15 cellular contexts compared by ENCODE assay signal in the genomic region with DNA sequence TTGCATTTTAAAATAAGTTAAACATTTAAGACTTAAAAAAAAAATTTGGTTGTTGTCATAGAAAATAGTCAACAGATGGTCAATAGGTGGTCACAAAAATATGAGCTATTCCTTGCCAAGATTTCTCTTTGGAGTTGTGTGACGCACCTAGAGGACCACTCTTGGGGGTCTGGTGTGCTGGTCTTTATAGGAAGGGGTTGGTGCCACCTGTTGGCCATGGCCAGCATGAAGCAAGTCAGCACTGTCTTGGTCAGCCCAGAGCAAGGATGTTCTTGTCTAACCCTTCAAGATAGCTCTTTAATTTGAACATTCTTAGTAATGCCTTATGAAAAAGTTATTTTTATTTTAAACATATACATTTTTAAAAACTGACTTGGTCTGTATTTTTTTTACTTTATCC.
A peak's percentile ranks its signal among the peaks of the same experiment; 100 is the strongest.
DNase-seq lines count a peak whose midpoint lies in the region; ATAC-seq and TF ChIP-seq lines count a peak whose summit lies in the region.
"Had no signal": no experiment of that assay in that cellular context is flagged by ENCODE, and none has a peak within 500 bp of the region (broad histone marks: within the 10 kb centered on the region; RNA-seq: fewer than 3 reads in every experiment).

No MANE protein-coding gene starts in this region.

- H3K9me3 ChIP-seq in cardiac muscle cell (ENCODE audit: low read depth): no peaks in the 10 kb centered on the region
- H3K9me3 ChIP-seq: BLaER1 treated with 17β-estradiol and CSF1 and Interleukin-3, amounts not matched to agents 10 nM and 100 nM had no signal

- in situ Hi-C loops in brain microvascular endothelial cell (cut with HindIII; ENCODE audit: low pct_ligation_motif_present, low sequenced_read_pairs): no loop called here

- H3K36me3 ChIP-seq in cardiac muscle cell (no peaks in the 10 kb centered on the region), brain microvascular endothelial cell (replicated peaks) (no peaks in the 10 kb centered on the region)
- H3K36me3 ChIP-seq: BLaER1 treated with 17β-estradiol and CSF1 and Interleukin-3, amounts not matched to agents 10 nM and 100 nM; heart right ventricle had no signal

- no peaks in the 10 kb centered on the region for H3K27me3 ChIP-seq in cardiac muscle cell
- no peaks in the 10 kb centered on the region for H3K27me3 ChIP-seq in brain microvascular endothelial cell (replicated peaks)
- H3K27me3 ChIP-seq: BLaER1 treated with 17β-estradiol and CSF1 and Interleukin-3, amounts not matched to agents 10 nM and 100 nM; heart right ventricle had no signal

- DNase-seq in cardiac muscle cell (ENCODE audit: low read depth in 1 of 2, low spot score in 1 of 2): peak in 1 of 2 donors; percentile 63
- no peak for DNase-seq in Right ventricle myocardium superior
- peak; percentile 2 for DNase-seq in NCI-H1048 (lab: John Stamatoyannopoulos, UW)
- DNase-seq in brain microvascular endothelial cell: no peak
- no peak for DNase-seq in NCI-H2107 treated with DMSO at 0.1 percent for 48 hours (lab: John Stamatoyannopoulos, UW; ENCODE audit: unreplicated experiment)
- no peak for DNase-seq in GM20000 (ENCODE audit: low spot score)
- DNase-seq in activated CD4-positive, CD25-positive, alpha-beta regulatory T cell treated with anti-CD3 and anti-CD28 coated beads, Interleukin-2, amount 50 U/mL, for 72 hours: no peak
- DNase-seq: activated B cell treated with CpG ODN at 0.5 μM for 24 hours; heart right ventricle; HFFc6; NCI-H526 treated with DMSO at 0.1 percent for 48 hours; stimulated activated naive CD8-positive, alpha-beta T cell treated with anti-CD3 and anti-CD28 coated beads, Interleukin-15, amount 100 ng/mL, for 72 hours had no signal

- H3K4me3 ChIP-seq in cardiac muscle cell: no peak overlapping the region
- H3K4me3 ChIP-seq in brain microvascular endothelial cell (ENCODE audit: low read depth, low read length): no peak overlapping the region
- H3K4me3 ChIP-seq: BLaER1 treated with 17β-estradiol and CSF1 and Interleukin-3, amounts not matched to agents 10 nM and 100 nM; heart right ventricle had no signal

- H3K4me1 ChIP-seq in cardiac muscle cell (ENCODE audit: low read depth): no peaks in the 10 kb centered on the region
- H3K4me1 ChIP-seq: BLaER1 treated with 17β-estradiol and CSF1 and Interleukin-3, amounts not matched to agents 10 nM and 100 nM; heart right ventricle had no signal

- peak; percentile 7 for TF ChIP-seq CTCF in cardiac muscle cell (IDR thresholded peaks at IDR 0.05; ENCODE audit: low read depth, low read length)
- peak; percentile 54 for TF ChIP-seq CTCF in brain microvascular endothelial cell (IDR thresholded peaks at IDR 0.05; ENCODE audit: low read depth, low read length, missing control alignments)
- TF ChIP-seq CTCF in GM20000 (IDR thresholded peaks at IDR 0.05; ENCODE audit: extremely low read depth, missing control alignments): no peak

- intact Hi-C loops in Right ventricle myocardium superior (cut with DNase I): no loop called here

- ATAC-seq in Right ventricle myocardium superior (ENCODE audit: poor library complexity) (no peak), HG02763 (IDR thresholded peaks at IDR 0.05; ENCODE audit: unreplicated experiment) (no peak)
- ATAC-seq: heart right ventricle; stimulated activated naive CD8-positive, alpha-beta T cell treated with anti-CD3 and anti-CD28 coated beads, Interleukin-15, amount 100 ng/mL, for 72 hours had no signal

- H3K27ac ChIP-seq in cardiac muscle cell: no peak overlapping the region
- H3K27ac ChIP-seq in brain microvascular endothelial cell: no peak overlapping the region
- H3K27ac ChIP-seq: BLaER1 treated with 17β-estradiol and CSF1 and Interleukin-3, amounts not matched to agents 10 nM and 100 nM; heart right ventricle; HL-60 had no signal
